ENCODE assay signal across 26 cellular contexts in genomic region chr3:196985298-196985697, GRCh38. TPM values are rescaled to one million over a fixed set of nuclear protein-coding genes. Genes with fewer than 3 reads are reported as not detected.
"Had no signal": no experiment of that assay in that cellular context is flagged by ENCODE, and none has a peak within 500 bp of the region (broad histone marks: within the 10 kb centered on the region; RNA-seq: fewer than 3 reads in every experiment).

No MANE protein-coding gene starts in this region.

- FAIRE-seq: RCC 7860 had no signal

- H3K27me3 ChIP-seq: brain microvascular endothelial cell, cardiac muscle cell, MG63 had no signal

- DNase-seq: activated CD4-positive, alpha-beta T cell treated with anti-CD3 and anti-CD28 coated beads for 48 hours; activated CD4-positive, alpha-beta T cell treated with anti-CD3 and anti-CD28 coated beads, Interleukin-2, amount 50 U/mL, for 4 hours; activated CD4-positive, CD25-positive, alpha-beta regulatory T cell treated with anti-CD3 and anti-CD28 coated beads, Interleukin-2, amount 50 U/mL, for 72 hours; activated CD8-positive, alpha-beta memory T cell treated with anti-CD3 and anti-CD28 coated beads, Interleukin-2, amount 50 U/mL, for 48 hours; activated CD8-positive, alpha-beta T cell treated with anti-CD3 and anti-CD28 coated beads, Interleukin-2, amount 10 ng/mL, durations not matched to agents 7 days and 5 days; activated effector memory CD4-positive, alpha-beta T cell treated with anti-CD3 and anti-CD28 coated beads, Interleukin-2, amount 50 U/mL, for 16 hours; activated naive CD4-positive, alpha-beta T cell treated with anti-CD3 and anti-CD28 coated beads for 36 hours; activated T-cell treated with anti-CD3 and anti-CD28 coated beads, Interleukin-2, amount 50 U/mL, for 1 hour; brain microvascular endothelial cell; MG63; MV-4-11; NCI-H1092 treated with DMSO at 0.1 percent for 48 hours; NCI-H1436; NCI-H1694 treated with DMSO at 0.1 percent for 48 hours; NCI-H2029 treated with DMSO at 0.1 percent for 48 hours; NCI-H345; NCI-H510A; NCI-H69; NK-92 treated with Interleukin-12 subunit alpha and Interleukin-12 subunit beta, amount 100 ng/mL, for 24 hours; SHP77 treated with DMSO at 0.1 percent for 48 hours; T-helper 17 cell; T-helper 9 cell had no signal

- H3K36me3 ChIP-seq: brain microvascular endothelial cell, cardiac muscle cell, MG63 had no signal

- ATAC-seq: activated CD8-positive, alpha-beta T cell treated with anti-CD3 and anti-CD28 coated beads, Interleukin-2, amount 10 ng/mL, durations not matched to agents 7 days and 5 days; T-helper 17 cell; WTC11 had no signal

- H3K27ac ChIP-seq: brain microvascular endothelial cell, cardiac muscle cell had no signal

- H3K4me3 ChIP-seq: cardiac muscle cell, MG63 had no signal

RNA-seq across cellular contexts. Expression of gene MELTF, which starts 44.3 kb away (rescaled TPM):
- polyA plus RNA-seq: IgD-negative memory B cell had no signal
